In genomic region chr15:40894689-40895308, GRCh38 we compare ENCODE assay signal across 8 cellular contexts. TPM values are rescaled to one million over a fixed set of nuclear protein-coding genes. Genes with fewer than 3 reads are reported as not detected.
DNase-seq lines count a peak whose midpoint lies in the region; TF ChIP-seq lines count a peak whose summit lies in the region.

No MANE protein-coding gene starts in this region.

- no peaks in the 10 kb centered on the region; the same call in 1 of the 2 replicates for H3K4me1 ChIP-seq in HAP-1
- H3K4me1 ChIP-seq in stomach: peaks cover 15 to 50% (median 19%) of the 10 kb centered on the region in 4 donors

- peaks cover 31% of the 10 kb centered on the region for H3K36me3 ChIP-seq in HAP-1 (replicated peaks)
- peaks cover 15 to 41% (median 40%) of the 10 kb centered on the region in 4 donors for H3K36me3 ChIP-seq in stomach

- WGBS in stomach, 5 donors: 1 to 2% (median 1%) methylated on average over 14 to 31 of the region's 31 CpGs

- no peaks in the 10 kb centered on the region for H3K27me3 ChIP-seq in HAP-1 (ENCODE audit: low read depth)
- H3K27me3 ChIP-seq in stomach: no peaks in the 10 kb centered on the region

- TF ChIP-seq POLR2A in stomach (IDR thresholded peaks at IDR 0.05): no peak

- peak; percentile 48 for DNase-seq in GM04504 (ENCODE audit: low read depth)
- DNase-seq in HAP-1 (ENCODE audit: low spot score in 2 of 2): peak; percentile 69 to 81
- DNase-seq in NCI-H2227 treated with DMSO at 0.1 percent for 48 hours (lab: John Stamatoyannopoulos, UW): peak; percentile 14
- peak; percentile 58 for DNase-seq in activated CD4-positive, alpha-beta T cell treated with anti-CD3 and anti-CD28 coated beads, Interleukin-2, amount 50 U/mL, for 1 hour
- peak; percentile 46 for DNase-seq in effector CD4-positive, alpha-beta T cell
- peak; percentile 45 for DNase-seq in medulla oblongata (ENCODE audit: extremely low spot score)
- DNase-seq in stomach: peak; percentile 56
- no peak for DNase-seq in midbrain (lab: John Stamatoyannopoulos, UW)

- no peak for TF ChIP-seq EP300 in stomach (IDR thresholded peaks at IDR 0.05)

- intact Hi-C loops in stomach (cut with DNase I; ENCODE audit: low total_unique reads): no loop called here

- H3K4me3 ChIP-seq in HAP-1: peak overlapping the region; percentile 63
- H3K4me3 ChIP-seq in stomach: peak overlapping the region; percentile 58 to 74 (median 66)

- H3K9me3 ChIP-seq in HAP-1 (no peaks in the 10 kb centered on the region), stomach (no peaks in the 10 kb centered on the region)

- H3K27ac ChIP-seq in stomach: peak overlapping the region; percentile 86 to 96 (median 90)

- TF ChIP-seq CTCF in stomach (IDR thresholded peaks at IDR 0.05): peak in 5 of 7 experiments; percentile 15 to 62 (median 42)

- in situ Hi-C loops in HAP-1 (cut with MboI; ENCODE audit: low sequenced_read_pairs): no loop called here

RNA-seq across cellular contexts. Expression of gene VPS18, which starts 0.5 kb away (rescaled TPM):
- 10 to 100 TPM in 4 of 5 donors, 1 to 10 TPM in 1; 1.8 to 24.2 (median 20.3) TPM for total RNA-seq in stomach
- polyA plus RNA-seq in stomach: 10 to 100 TPM in 1 of 3 donors, 1 to 10 TPM in 2; 5.7 to 10.8 (median 6.1) TPM

RNA-seq across cellular contexts. Expression of gene RHOV, which starts 20.8 kb away (rescaled TPM):
- 1 to 10 TPM in 4 of 5 donors, not detected in 1; 1.3 to 3.2 (median 1.7) TPM for total RNA-seq in stomach
- polyA plus RNA-seq in stomach: 10 to 100 TPM in 1 of 3 donors, 1 to 10 TPM in 2; 1.2 to 87.8 (median 1.4) TPM

RNA-seq across cellular contexts. Expression of gene DLL4, which starts 34.3 kb away (rescaled TPM):
- 10 to 100 TPM in 1 of 5 donors, 1 to 10 TPM in 3, under 1 TPM in 1; 0.89 to 20.0 (median 3.3) TPM for total RNA-seq in stomach
- 1 to 10 TPM in 2 of 3 donors, under 1 TPM in 1; 0.56 to 2.2 (median 1.5) TPM for polyA plus RNA-seq in stomach

RNA-seq across cellular contexts. Expression of gene SPINT1, which starts 51.0 kb away (rescaled TPM):
- 100 to 1,000 TPM in 4 of 5 donors, 10 to 100 TPM in 1; 58.6 to 394 (median 178) TPM for total RNA-seq in stomach
- polyA plus RNA-seq in stomach: 10 to 100 TPM; 16.8 to 76.8 (median 52.3) TPM

RNA-seq across cellular contexts. Expression of gene CHAC1, which starts 58.5 kb away (rescaled TPM):
- total RNA-seq in stomach: 10 to 100 TPM in 1 of 5 donors, 1 to 10 TPM in 4; 1.3 to 17.1 (median 2.9) TPM
- polyA plus RNA-seq in stomach: 10 to 100 TPM in 2 of 3 donors, 1 to 10 TPM in 1; 5.7 to 61.6 (median 25.5) TPM
